28 cellular contexts compared by ENCODE assay signal in the genomic region with DNA sequence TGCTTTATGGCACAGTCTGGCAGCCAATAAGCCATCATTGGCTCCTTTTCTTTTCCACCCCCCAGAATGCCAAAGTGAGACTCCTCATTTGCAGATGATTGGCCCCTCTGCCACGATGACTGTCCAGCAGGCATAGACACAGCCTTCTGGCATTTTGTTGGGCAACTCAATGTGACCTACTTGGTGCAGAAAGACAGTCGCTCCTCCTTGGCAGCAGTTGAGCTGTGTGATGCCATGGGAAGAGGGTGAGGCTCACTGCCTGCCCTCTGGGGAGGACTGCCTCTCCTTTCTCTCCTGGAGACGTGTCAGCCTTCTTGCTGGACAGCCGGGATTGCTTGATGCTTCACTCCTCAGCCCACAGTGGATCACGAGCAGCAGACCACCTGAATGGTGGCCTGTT.
"Had no signal": no experiment of that assay in that cellular context is flagged by ENCODE, and none has a peak within 500 bp of the region (broad histone marks: within the 10 kb centered on the region; RNA-seq: fewer than 3 reads in every experiment).

No MANE protein-coding gene starts in this region.

- H3K27me3 ChIP-seq: heart left ventricle, right atrium auricular region, right lobe of liver, testis, thyroid gland, transverse colon, upper lobe of right lung had no signal

- FAIRE-seq: islet of Langerhans, urothelium cell line had no signal

- H3K36me3 Mint-ChIP-seq: immature natural killer cell; memory B cell; naive thymus-derived CD4-positive, alpha-beta T cell; natural killer cell treated with Interleukin-12 subunit alpha and Interleukin-12 subunit beta and Interleukin-15 and Interleukin-18, amount 100 ng/mL, for 72 hours; stimulated activated naive B cell treated with anti-CD40 and anti-IgM and Interleukin-4, amounts not matched to agents 10 μg/mL and 1 μg/mL and 100 μg/mL, for 72 hours had no signal

- H2AFZ ChIP-seq: parathyroid adenoma had no signal

- H3K27ac ChIP-seq: heart left ventricle, left ventricle myocardium inferior, parathyroid adenoma, right atrium auricular region, right lobe of liver, stomach, testis, thyroid gland, transverse colon, upper lobe of right lung had no signal

- H3K36me3 ChIP-seq: heart left ventricle, left ventricle myocardium inferior, right atrium auricular region, right lobe of liver, stomach, thyroid gland, transverse colon, upper lobe of right lung had no signal

- ATAC-seq: heart left ventricle; mucosa of descending colon; naive thymus-derived CD4-positive, alpha-beta T cell; right lobe of liver; stimulated activated naive B cell treated with anti-CD40 and anti-IgM and Interleukin-4, amounts not matched to agents 10 μg/mL and 1 μg/mL and 100 μg/mL, for 72 hours; stimulated activated naive CD8-positive, alpha-beta T cell treated with anti-CD3 and anti-CD28 coated beads, Interleukin-15, Interleukin-2, amounts not matched to agents 100 U/mL and 50 U/mL, for 24 hours; upper lobe of right lung had no signal

- H3K4me2 ChIP-seq: smooth muscle cell had no signal

- H3K9me3 Mint-ChIP-seq: immature natural killer cell; natural killer cell treated with Interleukin-12 subunit alpha and Interleukin-12 subunit beta and Interleukin-15 and Interleukin-18, amount 100 ng/mL, for 72 hours had no signal

- H3K27ac Mint-ChIP-seq: immature natural killer cell; memory B cell; naive thymus-derived CD4-positive, alpha-beta T cell; natural killer cell treated with Interleukin-12 subunit alpha and Interleukin-12 subunit beta and Interleukin-15 and Interleukin-18, amount 100 ng/mL, for 72 hours; stimulated activated naive B cell treated with anti-CD40 and anti-IgM and Interleukin-4, amounts not matched to agents 10 μg/mL and 1 μg/mL and 100 μg/mL, for 72 hours had no signal

- H3K79me2 ChIP-seq: parathyroid adenoma had no signal

- H3K4me1 Mint-ChIP-seq: immature natural killer cell; memory B cell; naive thymus-derived CD4-positive, alpha-beta T cell; stimulated activated naive B cell treated with anti-CD40 and anti-IgM and Interleukin-4, amounts not matched to agents 10 μg/mL and 1 μg/mL and 100 μg/mL, for 72 hours had no signal

- DNase-seq: heart left ventricle; hypothalamus; immature natural killer cell; left ventricle myocardium inferior; midbrain; mucosa of descending colon; naive thymus-derived CD4-positive, alpha-beta T cell; nucleus accumbens; right lobe of liver; stimulated activated CD4-positive, alpha-beta T cell treated with anti-CD3 and anti-CD28 coated beads, Interleukin-1b, Interleukin-23, amount 100 ng/mL, for 48 hours; stimulated activated CD4-positive, alpha-beta T cell treated with anti-CD3 and anti-CD28 coated beads, Interleukin-2, amount 100 ng/mL, for 48 hours; stimulated activated CD4-positive, alpha-beta T cell treated with anti-CD3 and anti-CD28 coated beads, Interleukin-4, amount 100 ng/mL, for 4 hours; stimulated activated CD8-positive, alpha-beta memory T cell treated with anti-CD3 and anti-CD28 coated beads, Interleukin-4, amount 100 ng/mL, for 48 hours; stimulated activated naive B cell treated with anti-CD40 and anti-IgM and Interleukin-4, amounts not matched to agents 10 μg/mL and 1 μg/mL and 100 μg/mL, for 72 hours; stimulated activated naive CD8-positive, alpha-beta T cell treated with anti-CD3 and anti-CD28 coated beads, Interleukin-15, Interleukin-2, amounts not matched to agents 100 U/mL and 50 U/mL, for 24 hours; stomach; testis; thyroid gland; transverse colon; upper lobe of right lung had no signal

- H3K4me1 ChIP-seq: heart left ventricle, left ventricle myocardium inferior, parathyroid adenoma, right atrium auricular region, right lobe of liver, stomach, testis, thyroid gland, transverse colon, upper lobe of right lung had no signal

- H3K4me3 ChIP-seq: heart left ventricle, left ventricle myocardium inferior, lung, mucosa of descending colon, right atrium auricular region, right lobe of liver, smooth muscle cell, stomach, testis, thyroid gland, transverse colon, upper lobe of right lung had no signal

- H3K9ac ChIP-seq: parathyroid adenoma had no signal

- H3K9me3 ChIP-seq: heart left ventricle, left ventricle myocardium inferior, mucosa of descending colon, right atrium auricular region, right lobe of liver, stomach, testis, thyroid gland, transverse colon, upper lobe of right lung had no signal

- H3K4me3 Mint-ChIP-seq: immature natural killer cell; memory B cell; naive thymus-derived CD4-positive, alpha-beta T cell; natural killer cell treated with Interleukin-12 subunit alpha and Interleukin-12 subunit beta and Interleukin-15 and Interleukin-18, amount 100 ng/mL, for 72 hours; stimulated activated naive B cell treated with anti-CD40 and anti-IgM and Interleukin-4, amounts not matched to agents 10 μg/mL and 1 μg/mL and 100 μg/mL, for 72 hours had no signal
